Comparison of ENCODE assay signal across 31 cellular contexts in the genomic region with DNA sequence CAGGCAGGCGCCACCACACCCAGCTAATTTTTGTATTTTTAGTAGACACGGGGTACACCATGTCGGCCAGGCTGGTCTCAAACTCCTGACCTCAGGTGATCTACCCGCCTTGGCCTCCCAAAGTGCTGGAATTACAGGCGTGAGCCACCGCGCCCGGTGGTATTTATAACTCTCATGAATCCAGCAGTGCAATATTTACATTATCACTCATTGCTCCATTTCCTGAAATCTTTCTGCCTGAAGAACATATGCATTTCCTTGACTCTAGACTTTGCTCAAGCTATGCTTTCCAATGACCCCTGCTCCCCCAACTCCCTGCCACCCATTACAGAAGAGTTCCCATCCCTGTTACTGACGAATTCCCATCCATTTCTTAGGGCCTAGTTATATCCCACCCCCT.
"Had no signal": no experiment of that assay in that cellular context is flagged by ENCODE, and none has a peak within 500 bp of the region (broad histone marks: within the 10 kb centered on the region; RNA-seq: fewer than 3 reads in every experiment).

No MANE protein-coding gene starts in this region.

- H3K27me3 ChIP-seq: ascending aorta, cardiac muscle cell, dorsolateral prefrontal cortex, esophagus squamous epithelium, ovary, right lobe of liver, thyroid gland, upper lobe of left lung, vagina had no signal

- H3K36me3 ChIP-seq: ovary had no signal

- H3K9me3 ChIP-seq: ascending aorta, esophagus squamous epithelium, left ventricle myocardium inferior, ovary, right lobe of liver, thyroid gland, upper lobe of left lung, vagina had no signal

- H3K4me1 Mint-ChIP-seq: activated naive CD4-positive, alpha-beta T cell treated with anti-CD3 and anti-CD28 coated beads, Interleukin-2, amount 10 ng/mL, durations not matched to agents 7 days and 5 days; brain; naive B cell; stimulated activated naive CD8-positive, alpha-beta T cell treated with anti-CD3 and anti-CD28 coated beads, Interleukin-15, amount 100 ng/mL, for 72 hours had no signal

- DNase-seq: activated CD4-positive, alpha-beta T cell treated with anti-CD3 and anti-CD28 coated beads for 1 hour; activated CD8-positive, alpha-beta memory T cell treated with anti-CD3 and anti-CD28 coated beads for 24 hours; activated gamma-delta T cell; activated naive CD4-positive, alpha-beta T cell treated with anti-CD3 and anti-CD28 coated beads, Interleukin-2, amount 10 ng/mL, durations not matched to agents 7 days and 5 days; activated naive CD8-positive, alpha-beta T cell treated with anti-CD3 and anti-CD28 coated beads, Interleukin-2, amount 10 ng/mL, durations not matched to agents 7 days and 5 days; cerebellar nuclear complex; dorsolateral prefrontal cortex; effector memory CD8-positive, alpha-beta T cell; esophagus squamous epithelium; left ventricle myocardium inferior; naive B cell; ovary; right lobe of liver; stimulated activated CD4-positive, alpha-beta T cell treated with anti-CD3 and anti-CD28 coated beads, Interleukin-12 subunit alpha, Interleukin-12 subunit beta, amount 100 ng/mL, for 4 hours; stimulated activated CD4-positive, alpha-beta T cell treated with anti-CD3 and anti-CD28 coated beads, Interleukin-4, amount 100 ng/mL, for 1 hour; stimulated activated naive CD8-positive, alpha-beta T cell treated with anti-CD3 and anti-CD28 coated beads, Interleukin-15, amount 100 ng/mL, for 72 hours; SW 1271; T1000; thyroid gland; upper lobe of left lung had no signal

- FAIRE-seq: frontal cortex, islet of Langerhans had no signal

- H3K4me3 ChIP-seq: ascending aorta, cardiac muscle cell, coronary artery, dorsolateral prefrontal cortex, esophagus squamous epithelium, left ventricle myocardium inferior, lung, ovary, right lobe of liver, thyroid gland, upper lobe of left lung, vagina had no signal

- H3K4me3 Mint-ChIP-seq: activated naive CD4-positive, alpha-beta T cell treated with anti-CD3 and anti-CD28 coated beads, Interleukin-2, amount 10 ng/mL, durations not matched to agents 7 days and 5 days; activated naive CD8-positive, alpha-beta T cell treated with anti-CD3 and anti-CD28 coated beads, Interleukin-2, amount 10 ng/mL, durations not matched to agents 7 days and 5 days; activated T-helper 1 cell treated with anti-CD3 and anti-CD28 coated beads, Interleukin-12 subunit alpha, Interleukin-12 subunit beta, Interleukin-2, Interleukin-4 antibody, amounts not matched to agents 30 ng/mL and 10 ng/mL and 1 ng/mL, durations not matched to agents 14 hours and 24 hours and 36 hours; brain; effector memory CD8-positive, alpha-beta T cell; naive B cell; stimulated activated naive CD8-positive, alpha-beta T cell treated with anti-CD3 and anti-CD28 coated beads, Interleukin-15, amount 100 ng/mL, for 72 hours; T-helper 1 cell treated with Interleukin-12 subunit alpha and Interleukin-12 subunit beta and Interleukin-4 antibody, amounts not matched to agents 30 μg/mL and 1 μg/mL, for 36 hours had no signal

- ATAC-seq: effector memory CD8-positive, alpha-beta T cell; right lobe of liver; stimulated activated naive CD8-positive, alpha-beta T cell treated with anti-CD3 and anti-CD28 coated beads, Interleukin-15, amount 100 ng/mL, for 72 hours had no signal

- H3K27me3 Mint-ChIP-seq: activated naive CD4-positive, alpha-beta T cell treated with anti-CD3 and anti-CD28 coated beads, Interleukin-2, amount 10 ng/mL, durations not matched to agents 7 days and 5 days; activated naive CD8-positive, alpha-beta T cell treated with anti-CD3 and anti-CD28 coated beads, Interleukin-2, amount 10 ng/mL, durations not matched to agents 7 days and 5 days; brain; effector memory CD8-positive, alpha-beta T cell; naive B cell; progenitor cell of endocrine pancreas; stimulated activated naive CD8-positive, alpha-beta T cell treated with anti-CD3 and anti-CD28 coated beads, Interleukin-15, amount 100 ng/mL, for 72 hours had no signal

- H3K27ac Mint-ChIP-seq: activated naive CD4-positive, alpha-beta T cell treated with anti-CD3 and anti-CD28 coated beads, Interleukin-2, amount 10 ng/mL, durations not matched to agents 7 days and 5 days; activated naive CD8-positive, alpha-beta T cell treated with anti-CD3 and anti-CD28 coated beads, Interleukin-2, amount 10 ng/mL, durations not matched to agents 7 days and 5 days; activated T-helper 1 cell treated with anti-CD3 and anti-CD28 coated beads, Interleukin-12 subunit alpha, Interleukin-12 subunit beta, Interleukin-2, Interleukin-4 antibody, amounts not matched to agents 30 ng/mL and 10 ng/mL and 1 ng/mL, durations not matched to agents 14 hours and 24 hours and 36 hours; progenitor cell of endocrine pancreas; stimulated activated naive CD8-positive, alpha-beta T cell treated with anti-CD3 and anti-CD28 coated beads, Interleukin-15, amount 100 ng/mL, for 72 hours; T-helper 1 cell treated with Interleukin-12 subunit alpha and Interleukin-12 subunit beta and Interleukin-4 antibody, amounts not matched to agents 30 μg/mL and 1 μg/mL, for 36 hours had no signal

- H3K27ac ChIP-seq: ascending aorta, cardiac muscle cell, coronary artery, dorsolateral prefrontal cortex, esophagus squamous epithelium, left ventricle myocardium inferior, ovary, right lobe of liver, thyroid gland, upper lobe of left lung, vagina had no signal

- H3K9me3 Mint-ChIP-seq: activated naive CD4-positive, alpha-beta T cell treated with anti-CD3 and anti-CD28 coated beads, Interleukin-2, amount 10 ng/mL, durations not matched to agents 7 days and 5 days; activated naive CD8-positive, alpha-beta T cell treated with anti-CD3 and anti-CD28 coated beads, Interleukin-2, amount 10 ng/mL, durations not matched to agents 7 days and 5 days; activated T-helper 1 cell treated with anti-CD3 and anti-CD28 coated beads, Interleukin-12 subunit alpha, Interleukin-12 subunit beta, Interleukin-2, Interleukin-4 antibody, amounts not matched to agents 30 ng/mL and 10 ng/mL and 1 ng/mL, durations not matched to agents 14 hours and 24 hours and 36 hours; brain; effector memory CD8-positive, alpha-beta T cell; naive B cell; stimulated activated naive CD8-positive, alpha-beta T cell treated with anti-CD3 and anti-CD28 coated beads, Interleukin-15, amount 100 ng/mL, for 72 hours; T-helper 1 cell treated with Interleukin-12 subunit alpha and Interleukin-12 subunit beta and Interleukin-4 antibody, amounts not matched to agents 30 μg/mL and 1 μg/mL, for 36 hours had no signal

- H3K4me1 ChIP-seq: ascending aorta, esophagus squamous epithelium, left ventricle myocardium inferior, right lobe of liver, thyroid gland, upper lobe of left lung, vagina had no signal
